Comparison of ENCODE assay signal across 32 cellular contexts in genomic region chr3:191019855-191020254, GRCh38.
"Had no signal": no experiment of that assay in that cellular context is flagged by ENCODE, and none has a peak within 500 bp of the region (broad histone marks: within the 10 kb centered on the region; RNA-seq: fewer than 3 reads in every experiment).

No MANE protein-coding gene starts in this region.

- H3K79me2 ChIP-seq: parathyroid adenoma had no signal

- H3K4me3 ChIP-seq: colonic mucosa, esophagus muscularis mucosa, gastroesophageal sphincter, heart left ventricle, mucosa of descending colon, right atrium auricular region, sigmoid colon, testis, tibial artery, upper lobe of left lung had no signal

- ATAC-seq: foreskin keratinocyte; gastroesophageal sphincter; heart left ventricle; left colon; mucosa of descending colon; natural killer cell treated with Interleukin-12 subunit alpha and Interleukin-12 subunit beta and Interleukin-15 and Interleukin-18, amount 100 ng/mL, for 72 hours; stimulated activated memory B cell treated with anti-CD40 and anti-IgM and Interleukin-4, amounts not matched to agents 10 μg/mL and 1 μg/mL and 100 μg/mL, for 72 hours; stimulated activated naive CD8-positive, alpha-beta T cell treated with anti-CD3 and anti-CD28 coated beads, Interleukin-15, Interleukin-2, amounts not matched to agents 100 U/mL and 50 U/mL, for 24 hours had no signal

- FAIRE-seq: endothelial cell of umbilical vein, urothelium cell line had no signal

- H3K4me1 Mint-ChIP-seq: immature natural killer cell; mesothelial cell of epicardium; naive B cell; neural crest cell; stimulated activated memory B cell treated with anti-CD40 and anti-IgM and Interleukin-4, amounts not matched to agents 10 μg/mL and 1 μg/mL and 100 μg/mL, for 72 hours had no signal

- H3K4me1 ChIP-seq: colonic mucosa, foreskin keratinocyte, gastroesophageal sphincter, heart left ventricle, parathyroid adenoma, right atrium auricular region, sigmoid colon, testis, upper lobe of left lung had no signal

- H3K9me3 Mint-ChIP-seq: stimulated activated memory B cell treated with anti-CD40 and anti-IgM and Interleukin-4, amounts not matched to agents 10 μg/mL and 1 μg/mL and 100 μg/mL, for 72 hours had no signal

- H3K9ac ChIP-seq: parathyroid adenoma had no signal

- H2AFZ ChIP-seq: parathyroid adenoma had no signal

- H3K27ac ChIP-seq: colonic mucosa, esophagus muscularis mucosa, foreskin keratinocyte, gastroesophageal sphincter, heart left ventricle, parathyroid adenoma, right atrium auricular region, sigmoid colon, testis, tibial artery, upper lobe of left lung had no signal

- H3K27ac Mint-ChIP-seq: dendritic cell treated with granulocyte-macrophage colony-stimulating factor and Interleukin-4, amounts not matched to agents 40 ng/mL and 50 ng/mL, for 4 days; immature natural killer cell; mesothelial cell of epicardium; naive B cell; natural killer cell treated with Interleukin-12 subunit alpha and Interleukin-12 subunit beta and Interleukin-15 and Interleukin-18, amount 100 ng/mL, for 72 hours; progenitor cell of endocrine pancreas; stimulated activated memory B cell treated with anti-CD40 and anti-IgM and Interleukin-4, amounts not matched to agents 10 μg/mL and 1 μg/mL and 100 μg/mL, for 72 hours had no signal

- H3K4me3 Mint-ChIP-seq: dendritic cell treated with granulocyte-macrophage colony-stimulating factor and Interleukin-4, amounts not matched to agents 40 ng/mL and 50 ng/mL, for 4 days; immature natural killer cell; mesothelial cell of epicardium; naive B cell; natural killer cell treated with Interleukin-12 subunit alpha and Interleukin-12 subunit beta and Interleukin-15 and Interleukin-18, amount 100 ng/mL, for 72 hours; neural crest cell; stimulated activated memory B cell treated with anti-CD40 and anti-IgM and Interleukin-4, amounts not matched to agents 10 μg/mL and 1 μg/mL and 100 μg/mL, for 72 hours had no signal

- H3K27me3 ChIP-seq: colonic mucosa, esophagus muscularis mucosa, foreskin keratinocyte, gastroesophageal sphincter, heart left ventricle, right atrium auricular region, sigmoid colon, testis, tibial artery, upper lobe of left lung had no signal

- H3K9me3 ChIP-seq: colonic mucosa, esophagus muscularis mucosa, gastroesophageal sphincter, heart left ventricle, mucosa of descending colon, right atrium auricular region, sigmoid colon, testis, tibial artery, upper lobe of left lung had no signal

- DNase-seq: colonic mucosa; effector CD8-positive, alpha-beta T cell; foreskin keratinocyte; heart left ventricle; hippocampal formation; immature natural killer cell; islet precursor cell; kidney glomerular epithelial cell; left colon; mesenchymal stem cell; mucosa of descending colon; naive B cell; sigmoid colon; stimulated activated CD4-positive, alpha-beta T cell treated with anti-CD3 and anti-CD28 coated beads, Interleukin-2, amount 100 ng/mL, for 24 hours; stimulated activated CD4-positive, alpha-beta T cell treated with anti-CD3 and anti-CD28 coated beads, Interleukin-4, amount 100 ng/mL, for 24 hours; stimulated activated naive CD8-positive, alpha-beta T cell treated with anti-CD3 and anti-CD28 coated beads, Interleukin-15, Interleukin-2, amounts not matched to agents 100 U/mL and 50 U/mL, for 24 hours; substantia nigra; testis; tibial artery; upper lobe of left lung had no signal

- H3K36me3 Mint-ChIP-seq: immature natural killer cell; mesothelial cell of epicardium; naive B cell; natural killer cell treated with Interleukin-12 subunit alpha and Interleukin-12 subunit beta and Interleukin-15 and Interleukin-18, amount 100 ng/mL, for 72 hours; stimulated activated memory B cell treated with anti-CD40 and anti-IgM and Interleukin-4, amounts not matched to agents 10 μg/mL and 1 μg/mL and 100 μg/mL, for 72 hours had no signal

- H3K36me3 ChIP-seq: colonic mucosa, esophagus muscularis mucosa, gastroesophageal sphincter, heart left ventricle, right atrium auricular region, sigmoid colon, tibial artery, upper lobe of left lung had no signal
